In genomic region chr9:122076773-122077172, GRCh38 we compare ENCODE assay signal across 25 cellular contexts. TPM values are rescaled to one million over a fixed set of nuclear protein-coding genes. Genes with fewer than 3 reads are reported as not detected.
DNase-seq lines count a peak whose midpoint lies in the region; ATAC-seq and TF ChIP-seq lines count a peak whose summit lies in the region.
"Had no signal": no experiment of that assay in that cellular context is flagged by ENCODE, and none has a peak within 500 bp of the region (broad histone marks: within the 10 kb centered on the region; RNA-seq: fewer than 3 reads in every experiment).

No MANE protein-coding gene starts in this region.

- H3K36me3 ChIP-seq in HEK293 (ENCODE audit: control insufficient read depth in 2 of 2, insufficient read depth in 1 of 2, low read length in 2 of 2), result no peaks in the 10 kb centered on the region
- H3K36me3 ChIP-seq in psoas muscle (ENCODE audit: insufficient read depth in 1 of 2, low read depth in 1 of 2), result no peaks in the 10 kb centered on the region
- H3K36me3 ChIP-seq in thoracic aorta, result no peaks in the 10 kb centered on the region
- H3K36me3 ChIP-seq: SJSA1 had no signal

- H3K36me3 Mint-ChIP-seq in activated CD4-positive, alpha-beta memory T cell treated with anti-CD3 and anti-CD28 coated beads for 36 hours, result peaks cover 15% of the 10 kb centered on the region

- CTCF ChIA-PET in HEK293 (lab: Yijun Ruan, JAX), result no interaction called here
- CTCF ChIA-PET in activated CD4-positive, alpha-beta memory T cell treated with anti-CD3 and anti-CD28 coated beads for 36 hours (lab: Charles Lee), result no interaction called here

- H3K27ac Mint-ChIP-seq in activated CD4-positive, alpha-beta memory T cell treated with anti-CD3 and anti-CD28 coated beads for 36 hours, result no peak overlapping the region
- H3K27ac Mint-ChIP-seq: CD8-positive, alpha-beta T cell had no signal

- WGBS in psoas muscle, 3 donors, result 83 to 95% (median 91%) methylated on average over 3 of the region's 3 CpGs

- H3K4me1 ChIP-seq in HEK293 (ENCODE audit: control insufficient read depth, insufficient read depth, low read length) (no peaks in the 10 kb centered on the region), psoas muscle (peaks cover 49% of the 10 kb centered on the region), thoracic aorta (ENCODE audit: control insufficient read depth in 1 of 2, low read depth in 2 of 2) (peaks cover 25 to 79% of the 10 kb centered on the region in 2 donors)
- H3K4me1 ChIP-seq: SJSA1 had no signal

- DNase-seq in dorsolateral prefrontal cortex, result no peak
- DNase-seq in psoas muscle, result no peak
- no peak for DNase-seq in thoracic aorta (ENCODE audit: low spot score)
- DNase-seq in NCI-H1105 (lab: John Stamatoyannopoulos, UW), result no peak
- DNase-seq in activated CD4-positive, alpha-beta memory T cell treated with anti-CD3 and anti-CD28 coated beads for 36 hours, result no peak
- no peak for DNase-seq in DMS 273 treated with DMSO at 0.1 percent for 48 hours (lab: John Stamatoyannopoulos, UW)
- no peak for DNase-seq in stimulated activated naive CD4-positive, alpha-beta T cell (lab: John Stamatoyannopoulos, UW)
- DNase-seq: C1 segment of cervical spinal cord; CD8-positive, alpha-beta T cell; DMS153; DND-41; H7; IMR-90; MM.1S; NCI-H1048; NCI-H1417 treated with DMSO at 0.1 percent for 48 hours; NCI-H1694 treated with DMSO at 0.1 percent for 48 hours; NCI-H2081; NCI-H2227 treated with DMSO at 0.1 percent for 48 hours; NCI-H69; Right ventricle myocardium superior; RPMI8226 had no signal

- H3K4me3 ChIP-seq in HEK293 (ENCODE audit: low read depth, low read length), result no peak overlapping the region
- no peak overlapping the region for H3K4me3 ChIP-seq in dorsolateral prefrontal cortex
- no peak overlapping the region for H3K4me3 ChIP-seq in psoas muscle
- no peak overlapping the region for H3K4me3 ChIP-seq in thoracic aorta
- H3K4me3 ChIP-seq: SJSA1 had no signal

- no peak overlapping the region for H3K4me3 Mint-ChIP-seq in activated CD4-positive, alpha-beta memory T cell treated with anti-CD3 and anti-CD28 coated beads for 36 hours
- H3K4me3 Mint-ChIP-seq: CD8-positive, alpha-beta T cell had no signal

- H3K27ac ChIP-seq in HEK293 (ENCODE audit: extremely low read depth, low read depth, low read length) (no peak overlapping the region), dorsolateral prefrontal cortex (peak overlapping the region in 42 of 59 donors; percentile 18 to 89 (median 78)), psoas muscle (peak overlapping the region; percentile 87), thoracic aorta (peak overlapping the region; percentile 85 to 92)
- H3K27ac ChIP-seq: KMS-11, SJSA1 had no signal

- H3K9me3 ChIP-seq in HEK293 (ENCODE audit: control insufficient read depth, insufficient read depth, low read depth, low read length), result no peaks in the 10 kb centered on the region
- H3K9me3 ChIP-seq in psoas muscle, result peaks cover 8% of the 10 kb centered on the region
- H3K9me3 ChIP-seq in thoracic aorta, result peaks cover 7% of the 10 kb centered on the region
- H3K9me3 ChIP-seq: SJSA1 had no signal

- POLR2A ChIA-PET in HEK293 (lab: Yijun Ruan, JAX), result no interaction called here
- POLR2A ChIA-PET in activated CD4-positive, alpha-beta memory T cell treated with anti-CD3 and anti-CD28 coated beads for 36 hours (lab: Charles Lee), result no interaction called here

- TF ChIP-seq CTCF in HEK293 (tag by site-specific recombination; IDR thresholded peaks at IDR 0.05), result no peak
- TF ChIP-seq CTCF in dorsolateral prefrontal cortex (IDR thresholded peaks at IDR 0.05 in 54 of 56, conservative IDR thresholded peaks at IDR 0.05 in 2 of 56; ENCODE audit: low read depth in 1 of 56, partially characterized antibody in 56 of 56), result no peak
- no peak for TF ChIP-seq CTCF in psoas muscle (IDR thresholded peaks at IDR 0.05)
- no peak for TF ChIP-seq CTCF in thoracic aorta (IDR thresholded peaks at IDR 0.05)

- intact Hi-C loops in dorsolateral prefrontal cortex (cut with DNase I) (no loop called here), psoas muscle (cut with DNase I) (loop anchor here in 1 of 2 donors (1.0 to 5.0 kb wide), 2 partner anchors 14 to 39 kb away; no protein-coding TSS in a partner anchor)
- intact Hi-C loops in activated CD4-positive, alpha-beta memory T cell treated with anti-CD3 and anti-CD28 coated beads for 36 hours (cut with micrococcal nuclease), result no loop called here

- no peak for ATAC-seq in psoas muscle
- no peak for ATAC-seq in thoracic aorta (ENCODE audit: insufficient number of reproducible peaks, low FRiP score, low read depth)
- ATAC-seq: CD8-positive, alpha-beta T cell had no signal

- no peaks in the 10 kb centered on the region for H3K27me3 Mint-ChIP-seq in activated CD4-positive, alpha-beta memory T cell treated with anti-CD3 and anti-CD28 coated beads for 36 hours

- no peaks in the 10 kb centered on the region for H3K4me1 Mint-ChIP-seq in activated CD4-positive, alpha-beta memory T cell treated with anti-CD3 and anti-CD28 coated beads for 36 hours (ENCODE audit: low read depth)

- no peaks in the 10 kb centered on the region for H3K27me3 ChIP-seq in dorsolateral prefrontal cortex
- H3K27me3 ChIP-seq in psoas muscle (ENCODE audit: insufficient read depth in 3 of 3, low read length in 2 of 3), result no peaks in the 10 kb centered on the region
- no peaks in the 10 kb centered on the region for H3K27me3 ChIP-seq in thoracic aorta (replicated peaks; ENCODE audit: insufficient read depth)
- H3K27me3 ChIP-seq: SJSA1 had no signal

- H3K9me3 Mint-ChIP-seq in activated CD4-positive, alpha-beta memory T cell treated with anti-CD3 and anti-CD28 coated beads for 36 hours, result peaks cover 21% of the 10 kb centered on the region

TF ChIP-seq in HEK293, 187 proteins besides CTCF, POLR2A, EP300 and RAD21:
- TF ChIP-seq ZFP3 (tag by site-specific recombination; IDR thresholded peaks at IDR 0.05; ENCODE audit: low read depth) (no peak), SETDB1 (IDR thresholded peaks at IDR 0.05; ENCODE audit: insufficient read length, low read length) (peak; percentile 21), KLF7 (tag by site-specific recombination; IDR thresholded peaks at IDR 0.05; ENCODE audit: borderline replicate concordance) (no peak)

RNA-seq across cellular contexts. Expression of gene TTLL11, which starts 16.3 kb away (rescaled TPM):
- total RNA-seq in dorsolateral prefrontal cortex (10 to 100 TPM; 39.9 to 86.0 (median 58.2) TPM), psoas muscle (10 to 100 TPM; 16.4 to 56.4 (median 48.4) TPM), thoracic aorta (10 to 100 TPM; 25.7 to 31.2 TPM)
- 10 to 100 TPM; 15.1 to 19.3 (median 16.5) TPM for polyA plus RNA-seq in psoas muscle
- under 1 TPM; 0.97 TPM for total RNA-seq in activated CD4-positive, alpha-beta memory T cell treated with anti-CD3 and anti-CD28 coated beads for 36 hours

Comparison
In these comparisons a context has a peak if more than half of its experiments do, and no peak if none do; other contexts are left out.
1. RNA of gene TTLL11, which starts 16.3 kb away (total RNA-seq): 39.9 to 86.0 TPM in dorsolateral prefrontal cortex, 16.4 to 56.4 TPM in psoas muscle and 25.7 to 31.2 TPM in thoracic aorta; 0.97 TPM in activated CD4-positive, alpha-beta memory T cell treated with anti-CD3 and anti-CD28 coated beads for 36 hours; every median in the first group is over 4 times any median in the second.